In the genomic region with DNA sequence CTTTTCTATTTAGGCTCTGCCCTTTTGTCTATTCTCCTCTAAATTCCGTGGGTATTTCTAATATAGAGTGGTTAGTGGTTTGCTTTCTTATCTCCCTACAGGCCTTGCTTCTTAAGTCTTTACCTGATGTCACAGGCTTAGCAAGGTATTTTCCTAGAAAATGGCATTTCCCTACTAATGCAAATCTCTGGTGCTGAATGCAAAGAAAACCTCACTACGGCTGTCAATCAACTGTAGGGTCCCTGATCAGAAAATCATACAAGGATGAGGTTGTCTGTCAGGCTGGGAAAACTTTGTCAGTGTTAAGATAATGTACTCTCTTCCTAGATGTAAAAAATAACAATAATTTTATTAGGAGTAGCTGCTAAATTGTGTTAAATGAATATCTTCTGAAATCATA, we compare ENCODE assay signal across 3 cellular contexts.
TF ChIP-seq lines count a peak whose summit lies in the region.

No MANE protein-coding gene starts in this region.

TF ChIP-seq in GM23338, 12 proteins besides CTCF, POLR2A, EP300 and RAD21 (continued from another document):
- TF ChIP-seq ZNF114 (CRISPR knock-in tag; IDR thresholded peaks at IDR 0.05) (no peak), STAT1 (IDR thresholded peaks at IDR 0.05; ENCODE audit: unreplicated experiment) (no peak), ZNF462 (CRISPR knock-in tag; IDR thresholded peaks at IDR 0.05) (no peak), ZNF331 (CRISPR knock-in tag; IDR thresholded peaks at IDR 0.05; ENCODE audit: low read depth) (no peak), NANOG (IDR thresholded peaks at IDR 0.05; ENCODE audit: borderline replicate concordance) (no peak), POLR2AphosphoS5 (IDR thresholded peaks at IDR 0.05; ENCODE audit: low read depth) (no peak), JUNB (IDR thresholded peaks at IDR 0.05; ENCODE audit: unreplicated experiment) (no peak)

TF ChIP-seq in WTC11, 78 proteins besides CTCF, POLR2A, EP300 and RAD21 (continues in another document):
- no peak for TF ChIP-seq ZNF532 (CRISPR knock-in tag; IDR thresholded peaks at IDR 0.05; ENCODE audit: borderline replicate concordance)
- no peak for TF ChIP-seq ZNF671 (CRISPR knock-in tag; IDR thresholded peaks at IDR 0.05)
- no peak for TF ChIP-seq ZNF232 (CRISPR knock-in tag; IDR thresholded peaks at IDR 0.05)
- no peak for TF ChIP-seq SMAD4 (CRISPR knock-in tag; IDR thresholded peaks at IDR 0.05)
- no peak for TF ChIP-seq PRRX2 (CRISPR knock-in tag; IDR thresholded peaks at IDR 0.05)
- no peak for TF ChIP-seq ZNF317 (CRISPR knock-in tag; IDR thresholded peaks at IDR 0.05; ENCODE audit: borderline replicate concordance, low read depth)
- no peak for TF ChIP-seq KAT7 (CRISPR knock-in tag; IDR thresholded peaks at IDR 0.05; ENCODE audit: borderline replicate concordance)
- TF ChIP-seq CBFB (CRISPR knock-in tag; IDR thresholded peaks at IDR 0.05; ENCODE audit: low read depth) = no peak
- TF ChIP-seq, protein P1, sequence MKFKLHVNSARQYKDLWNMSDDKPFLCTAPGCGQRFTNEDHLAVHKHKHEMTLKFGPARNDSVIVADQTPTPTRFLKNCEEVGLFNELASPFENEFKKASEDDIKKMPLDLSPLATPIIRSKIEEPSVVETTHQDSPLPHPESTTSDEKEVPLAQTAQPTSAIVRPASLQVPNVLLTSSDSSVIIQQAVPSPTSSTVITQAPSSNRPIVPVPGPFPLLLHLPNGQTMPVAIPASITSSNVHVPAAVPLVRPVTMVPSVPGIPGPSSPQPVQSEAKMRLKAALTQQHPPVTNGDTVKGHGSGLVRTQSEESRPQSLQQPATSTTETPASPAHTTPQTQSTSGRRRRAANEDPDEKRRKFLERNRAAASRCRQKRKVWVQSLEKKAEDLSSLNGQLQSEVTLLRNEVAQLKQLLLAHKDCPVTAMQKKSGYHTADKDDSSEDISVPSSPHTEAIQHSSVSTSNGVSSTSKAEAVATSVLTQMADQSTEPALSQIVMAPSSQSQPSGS (CRISPR knock-in tag; IDR thresholded peaks at IDR 0.05; ENCODE audit: borderline replicate concordance, low read depth) = no peak
- TF ChIP-seq, protein P2, sequence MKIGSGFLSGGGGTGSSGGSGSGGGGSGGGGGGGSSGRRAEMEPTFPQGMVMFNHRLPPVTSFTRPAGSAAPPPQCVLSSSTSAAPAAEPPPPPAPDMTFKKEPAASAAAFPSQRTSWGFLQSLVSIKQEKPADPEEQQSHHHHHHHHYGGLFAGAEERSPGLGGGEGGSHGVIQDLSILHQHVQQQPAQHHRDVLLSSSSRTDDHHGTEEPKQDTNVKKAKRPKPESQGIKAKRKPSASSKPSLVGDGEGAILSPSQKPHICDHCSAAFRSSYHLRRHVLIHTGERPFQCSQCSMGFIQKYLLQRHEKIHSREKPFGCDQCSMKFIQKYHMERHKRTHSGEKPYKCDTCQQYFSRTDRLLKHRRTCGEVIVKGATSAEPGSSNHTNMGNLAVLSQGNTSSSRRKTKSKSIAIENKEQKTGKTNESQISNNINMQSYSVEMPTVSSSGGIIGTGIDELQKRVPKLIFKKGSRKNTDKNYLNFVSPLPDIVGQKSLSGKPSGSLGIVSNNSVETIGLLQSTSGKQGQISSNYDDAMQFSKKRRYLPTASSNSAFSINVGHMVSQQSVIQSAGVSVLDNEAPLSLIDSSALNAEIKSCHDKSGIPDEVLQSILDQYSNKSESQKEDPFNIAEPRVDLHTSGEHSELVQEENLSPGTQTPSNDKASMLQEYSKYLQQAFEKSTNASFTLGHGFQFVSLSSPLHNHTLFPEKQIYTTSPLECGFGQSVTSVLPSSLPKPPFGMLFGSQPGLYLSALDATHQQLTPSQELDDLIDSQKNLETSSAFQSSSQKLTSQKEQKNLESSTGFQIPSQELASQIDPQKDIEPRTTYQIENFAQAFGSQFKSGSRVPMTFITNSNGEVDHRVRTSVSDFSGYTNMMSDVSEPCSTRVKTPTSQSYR (CRISPR knock-in tag; IDR thresholded peaks at IDR 0.05) = no peak
- no peak for TF ChIP-seq JAZF1 (CRISPR knock-in tag; IDR thresholded peaks at IDR 0.05)
- TF ChIP-seq ZMAT4 (CRISPR knock-in tag; IDR thresholded peaks at IDR 0.05) = no peak
- no peak for TF ChIP-seq CREB1 (CRISPR knock-in tag; IDR thresholded peaks at IDR 0.05)

TF ChIP-seq in neural cell, 6 proteins besides CTCF, POLR2A, EP300 and RAD21 (continued from another document):
- TF ChIP-seq REST (IDR thresholded peaks at IDR 0.05; ENCODE audit: borderline replicate concordance) = no peak
